8 cellular contexts compared by ENCODE assay signal in the genomic region with DNA sequence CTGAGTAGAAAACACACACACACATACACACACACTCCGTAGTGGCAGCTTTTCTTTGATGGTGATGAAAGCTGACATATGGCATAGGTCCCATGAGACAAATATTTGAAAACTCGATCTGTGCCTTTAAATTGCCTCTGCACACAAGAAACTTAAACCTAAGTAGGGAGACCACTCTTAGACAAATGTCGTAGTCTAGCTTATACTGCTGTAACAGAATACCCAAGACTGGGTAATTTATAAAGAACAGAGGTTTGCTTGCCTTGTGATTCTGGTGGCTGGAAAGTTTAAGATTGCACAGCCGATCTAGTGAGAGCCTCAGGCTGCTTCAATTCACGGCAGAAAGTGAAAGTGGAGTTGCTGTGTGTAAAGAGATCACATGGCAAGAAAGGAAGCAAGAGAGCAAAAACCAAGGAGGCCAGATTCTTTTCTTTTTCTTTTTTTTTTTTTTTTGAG.
DNase-seq lines count a peak whose midpoint lies in the region; ATAC-seq and TF ChIP-seq lines count a peak whose summit lies in the region.

No MANE protein-coding gene starts in this region.

- H3K27me3 Mint-ChIP-seq in HFFc6 (ENCODE audit: insufficient read depth): peaks cover 2% of the 10 kb centered on the region; the same call in 1 of the 2 replicates

- no peaks in the 10 kb centered on the region for H3K4me1 ChIP-seq in esophagus squamous epithelium
- no peaks in the 10 kb centered on the region for H3K4me1 ChIP-seq in psoas muscle

- H3K27ac ChIP-seq in esophagus squamous epithelium: peak overlapping the region in 1 of 4 donors; percentile 9
- no peak overlapping the region for H3K27ac ChIP-seq in psoas muscle

- WGBS in esophagus squamous epithelium, 2 donors: 5 to 15% methylated on average over 5 of the region's 5 CpGs
- 5 to 11% (median 6%) methylated on average over 5 of the region's 5 CpGs for WGBS in psoas muscle, 3 donors

- TF ChIP-seq POLR2A in esophagus squamous epithelium (IDR thresholded peaks at IDR 0.05): no peak

- ATAC-seq in psoas muscle: no peak
- ATAC-seq in HG03135 (IDR thresholded peaks at IDR 0.05; ENCODE audit: unreplicated experiment): no peak

- H3K27me3 ChIP-seq in esophagus squamous epithelium (no peaks in the 10 kb centered on the region), psoas muscle (ENCODE audit: insufficient read depth in 3 of 3, low read length in 2 of 3) (no peaks in the 10 kb centered on the region)

- no peaks in the 10 kb centered on the region for H3K36me3 Mint-ChIP-seq in HFFc6 (ENCODE audit: low read depth)

- intact Hi-C loops in esophagus squamous epithelium (cut with DNase I): no loop called here
- intact Hi-C loops in psoas muscle (cut with DNase I): no loop called here

- DNase-seq in GM12865 (ENCODE audit: low read depth) (peak; percentile 83), HFFc6 (no peak), NCI-H524 treated with DMSO at 0.1 percent for 48 hours (lab: John Stamatoyannopoulos, UW) (peak; percentile 0), esophagus squamous epithelium (lab: John Stamatoyannopoulos, UW) (no peak), psoas muscle (no peak), T1000 (lab: John Stamatoyannopoulos, UW) (no peak)
- no peak for DNase-seq in activated T-cell treated with anti-CD3 and anti-CD28 coated beads, Interleukin-2, amount 50 U/mL, for 1 hour

- H3K4me3 Mint-ChIP-seq in HFFc6: peak overlapping the region; percentile 42; the same call in 1 of the 2 replicates

- TF ChIP-seq CTCF in GM12865 (IDR thresholded peaks at IDR 0.05; ENCODE audit: insufficient read depth, low read depth, low read length, missing control alignments) (no peak), HFFc6 (IDR thresholded peaks at IDR 0.05) (no peak), esophagus squamous epithelium (IDR thresholded peaks at IDR 0.05) (no peak), psoas muscle (IDR thresholded peaks at IDR 0.05) (no peak)

- H3K9me3 Mint-ChIP-seq in HFFc6: peaks cover 25% of the 10 kb centered on the region

- H3K36me3 ChIP-seq in esophagus squamous epithelium (no peaks in the 10 kb centered on the region), psoas muscle (ENCODE audit: insufficient read depth in 1 of 2, low read depth in 1 of 2) (no peaks in the 10 kb centered on the region)

- H3K27ac Mint-ChIP-seq in HFFc6: no peak overlapping the region

- no peaks in the 10 kb centered on the region for H3K9me3 ChIP-seq in esophagus squamous epithelium
- H3K9me3 ChIP-seq in psoas muscle: no peaks in the 10 kb centered on the region

- H3K4me3 ChIP-seq in GM12865 (ENCODE audit: low read depth, low read length) (peak overlapping the region; percentile 55), esophagus squamous epithelium (peak overlapping the region in 3 of 4 donors; percentile 15 to 59 (median 27)), psoas muscle (peak overlapping the region; percentile 55)

- H3K4me1 Mint-ChIP-seq in HFFc6 (ENCODE audit: low read depth): no peaks in the 10 kb centered on the region

Comparison
In these comparisons a context has a peak if more than half of its experiments do, and no peak if none do; other contexts are left out.
1. DNase-seq: peak in GM12865 (single experiment) and NCI-H524 treated with DMSO at 0.1 percent for 48 hours (single experiment); none in HFFc6 (single experiment), esophagus squamous epithelium (single experiment), psoas muscle (0 of 2), T1000 (single experiment) and activated T-cell treated with anti-CD3 and anti-CD28 coated beads, Interleukin-2, amount 50 U/mL, for 1 hour (single experiment).
2. Peak in every context shown above with its lines, with median percentiles within 50 percentile points of each other: H3K4me3 ChIP-seq.